In genomic region chr2:174350018-174350417, GRCh38 we compare ENCODE assay signal across 11 cellular contexts. TPM values are rescaled to one million over a fixed set of nuclear protein-coding genes. Genes with fewer than 3 reads are reported as not detected.
DNase-seq lines count a peak whose midpoint lies in the region; ATAC-seq and TF ChIP-seq lines count a peak whose summit lies in the region.
"Had no signal": no experiment of that assay in that cellular context is flagged by ENCODE, and none has a peak within 500 bp of the region (broad histone marks: within the 10 kb centered on the region; RNA-seq: fewer than 3 reads in every experiment).

No MANE protein-coding gene starts in this region.

- DNase-seq in SIG-M5 treated with dmso at 0.1 percent for 504 hours (lab: John Stamatoyannopoulos, UW; ENCODE audit: unreplicated experiment) (peak; percentile 42), SIG-M5 (lab: John Stamatoyannopoulos, UW) (no peak), NCI-H1694 (lab: John Stamatoyannopoulos, UW) (peak; percentile 43), choroid plexus epithelial cell (ENCODE audit: low read depth) (peak; percentile 51), retinal pigment epithelial cell (ENCODE audit: low read depth) (no peak), sciatic nerve (ENCODE audit: low spot score) (no peak)
- no peak for DNase-seq in naive thymus-derived CD8-positive, alpha-beta T cell
- DNase-seq: activated B cell treated with CpG ODN at 0.5 μM for 24 hours, cerebellar nuclear complex, left lung had no signal

- peaks cover 0 to 2% (median 0%) of the 10 kb centered on the region in 9 donors for H3K9me3 Mint-ChIP-seq in naive thymus-derived CD8-positive, alpha-beta T cell
- H3K9me3 Mint-ChIP-seq: activated B cell treated with CpG ODN at 0.5 μM for 24 hours had no signal

- H3K4me1 Mint-ChIP-seq in naive thymus-derived CD8-positive, alpha-beta T cell: peaks cover 0 to 2% (median 0%) of the 10 kb centered on the region in 4 donors

- H3K36me3 Mint-ChIP-seq in naive thymus-derived CD8-positive, alpha-beta T cell: peaks cover 14 to 62% (median 26%) of the 10 kb centered on the region in 3 donors

- peaks cover 3 to 10% (median 5%) of the 10 kb centered on the region in 5 donors for H3K27me3 Mint-ChIP-seq in naive thymus-derived CD8-positive, alpha-beta T cell

- POLR2A ChIA-PET in naive thymus-derived CD8-positive, alpha-beta T cell (lab: Charles Lee): no interaction called here

- no peak for ATAC-seq in HG03097 (IDR thresholded peaks at IDR 0.05; ENCODE audit: low FRiP score, unreplicated experiment)
- ATAC-seq in naive thymus-derived CD8-positive, alpha-beta T cell: no peak
- no peak for ATAC-seq in sciatic nerve
- ATAC-seq: left lung had no signal

- intact Hi-C loops in sciatic nerve (cut with DNase I): no loop called here

- H3K4me3 Mint-ChIP-seq in naive thymus-derived CD8-positive, alpha-beta T cell: no peak overlapping the region
- H3K4me3 Mint-ChIP-seq: activated B cell treated with CpG ODN at 0.5 μM for 24 hours had no signal

- H3K4me3 ChIP-seq in choroid plexus epithelial cell (ENCODE audit: low read depth, low read length): no peak overlapping the region
- H3K4me3 ChIP-seq in retinal pigment epithelial cell (ENCODE audit: low read length): no peak overlapping the region
- H3K4me3 ChIP-seq: left lung had no signal

- TF ChIP-seq CTCF in choroid plexus epithelial cell (conservative IDR thresholded peaks at IDR 0.05; ENCODE audit: low read depth, low read length) (peak; percentile 59), retinal pigment epithelial cell (conservative IDR thresholded peaks at IDR 0.05; ENCODE audit: low read depth, low read length) (peak; percentile 56)

- H3K27ac Mint-ChIP-seq in naive thymus-derived CD8-positive, alpha-beta T cell: no peak overlapping the region
- H3K27ac Mint-ChIP-seq: activated B cell treated with CpG ODN at 0.5 μM for 24 hours had no signal

RNA-seq across cellular contexts. Expression of gene SP9, which starts 15.3 kb away (rescaled TPM):
- total RNA-seq in naive thymus-derived CD8-positive, alpha-beta T cell: not detected
- not detected for polyA plus RNA-seq in naive thymus-derived CD8-positive, alpha-beta T cell
- total RNA-seq in sciatic nerve: not detected
- total RNA-seq: activated B cell treated with CpG ODN at 0.5 μM for 24 hours, left lung had no signal

RNA-seq across cellular contexts. Expression of gene SCRN3, which starts 45.5 kb away (rescaled TPM):
- total RNA-seq in naive thymus-derived CD8-positive, alpha-beta T cell: 10 to 100 TPM; 20.6 to 24.1 TPM
- polyA plus RNA-seq in naive thymus-derived CD8-positive, alpha-beta T cell: 10 to 100 TPM; 12.7 to 14.0 (median 13.1) TPM
- 25.0 TPM for total RNA-seq in sciatic nerve

Comparison
In these comparisons a context has a peak if more than half of its experiments do, and no peak if none do; other contexts are left out.
1. DNase-seq: peak in SIG-M5 treated with dmso at 0.1 percent for 504 hours (single experiment), NCI-H1694 (single experiment) and choroid plexus epithelial cell (single experiment); none in SIG-M5 (single experiment), retinal pigment epithelial cell (single experiment), naive thymus-derived CD8-positive, alpha-beta T cell (0 of 10) and sciatic nerve (single experiment).